In genomic region chr1:81327103-81327728, GRCh38 we compare ENCODE assay signal across 23 cellular contexts.
DNase-seq lines count a peak whose midpoint lies in the region; ATAC-seq, FAIRE-seq and TF ChIP-seq lines count a peak whose summit lies in the region.
"Had no signal": no experiment of that assay in that cellular context is flagged by ENCODE, and none has a peak within 500 bp of the region (broad histone marks: within the 10 kb centered on the region; RNA-seq: fewer than 3 reads in every experiment).

No MANE protein-coding gene starts in this region.

- no peak overlapping the region for H4K5ac ChIP-seq in H1 (ENCODE audit: insufficient read length, low read depth, low read length)

- H3K36me3 ChIP-seq in HEK293 (ENCODE audit: control insufficient read depth in 2 of 2, insufficient read depth in 1 of 2, low read length in 2 of 2): no peaks in the 10 kb centered on the region
- no peaks in the 10 kb centered on the region for H3K36me3 ChIP-seq in H1 (ENCODE audit: control insufficient read depth in 2 of 4, insufficient read depth in 4 of 4, low read length in 3 of 4)
- no peaks in the 10 kb centered on the region for H3K36me3 ChIP-seq in neural progenitor cell
- H3K36me3 ChIP-seq: BE2C had no signal

- H3K4me1 ChIP-seq in HEK293 (ENCODE audit: control insufficient read depth, insufficient read depth, low read length): peaks cover 5% of the 10 kb centered on the region
- H3K4me1 ChIP-seq in H1 (replicated peaks in 1 of 4; ENCODE audit: control insufficient read depth in 3 of 4, insufficient read depth in 4 of 4, low read length in 3 of 4): peaks cover 0 to 6% (median 0%) of the 10 kb centered on the region in 4 experiments; a peak in 1 of 7 replicates
- H3K4me1 ChIP-seq in neural progenitor cell: peaks cover 44% of the 10 kb centered on the region
- H3K4me1 ChIP-seq: BE2C had no signal

- H3F3A ChIP-seq in neural progenitor cell (ENCODE audit: low read depth): peaks cover 31% of the 10 kb centered on the region

- H3K4me2 ChIP-seq in H1 (ENCODE audit: insufficient read depth in 1 of 2, low read depth in 2 of 2, low read length in 2 of 2) (no peak overlapping the region), neural progenitor cell (peak overlapping the region; percentile 49)

- H3K79me1 ChIP-seq in H1 (ENCODE audit: low read depth, low read length): no peaks in the 10 kb centered on the region

- H3K27ac Mint-ChIP-seq in neural progenitor cell: peak overlapping the region; percentile 43
- no peak overlapping the region for H3K27ac Mint-ChIP-seq in stimulated activated naive CD8-positive, alpha-beta T cell treated with anti-CD3 and anti-CD28 coated beads, Interleukin-15, amount 100 ng/mL, for 72 hours
- H3K27ac Mint-ChIP-seq: CD4-positive, CD25-positive, alpha-beta regulatory T cell; CD8-positive, alpha-beta memory T cell had no signal

- no peaks in the 10 kb centered on the region for H3K27me3 ChIP-seq in H1 (replicated peaks in 1 of 4; ENCODE audit: control insufficient read depth in 3 of 4, extremely low read depth in 1 of 4, insufficient read depth in 3 of 4, low read length in 3 of 4)
- H3K27me3 ChIP-seq in neural progenitor cell: no peaks in the 10 kb centered on the region
- H3K27me3 ChIP-seq: BE2C had no signal

- POLR2A ChIA-PET in HEK293 (lab: Yijun Ruan, JAX): no interaction called here
- POLR2A ChIA-PET in H1 (lab: Charles Lee; ENCODE audit: partially characterized antibody): no interaction called here

- H4K20me1 ChIP-seq in H1 (replicated peaks in 1 of 2; ENCODE audit: control insufficient read depth in 1 of 2, insufficient read depth in 2 of 2, low read length in 2 of 2): no peaks in the 10 kb centered on the region
- H4K20me1 ChIP-seq in neural progenitor cell (ENCODE audit: low read depth): no peaks in the 10 kb centered on the region

- H3K23ac ChIP-seq in H1 (ENCODE audit: insufficient read length): no peak overlapping the region

- H3K4me3 Mint-ChIP-seq in neural progenitor cell: no peak overlapping the region
- no peak overlapping the region for H3K4me3 Mint-ChIP-seq in stimulated activated naive CD8-positive, alpha-beta T cell treated with anti-CD3 and anti-CD28 coated beads, Interleukin-15, amount 100 ng/mL, for 72 hours
- H3K4me3 Mint-ChIP-seq: CD4-positive, CD25-positive, alpha-beta regulatory T cell; CD8-positive, alpha-beta memory T cell had no signal

- no peak overlapping the region for H2BK5ac ChIP-seq in H1 (ENCODE audit: low read depth, low read length)

- H3K27ac ChIP-seq in HEK293 (ENCODE audit: extremely low read depth, low read depth, low read length) (no peak overlapping the region), H1 (ENCODE audit: low read depth, low read length) (no peak overlapping the region), neural progenitor cell (no peak overlapping the region), substantia nigra (ENCODE audit: low read depth, low read length, poor library complexity, severe bottlenecking) (no peak overlapping the region)
- H3K27ac ChIP-seq: GM23248 had no signal

- H2AFZ ChIP-seq in H1 (ENCODE audit: low read length) (no peak overlapping the region), neural progenitor cell (replicated peaks) (no peak overlapping the region)
- H2AFZ ChIP-seq: GM23248 had no signal

- H3K56ac ChIP-seq in H1 (replicated peaks; ENCODE audit: insufficient read length, low read depth, low read length): no peak overlapping the region

- H4K91ac ChIP-seq in H1 (replicated peaks; ENCODE audit: insufficient read length, low read length): no peak overlapping the region

- H3K27me3 Mint-ChIP-seq in neural progenitor cell (ENCODE audit: insufficient read depth, low read depth): no peaks in the 10 kb centered on the region
- no peaks in the 10 kb centered on the region for H3K27me3 Mint-ChIP-seq in stimulated activated naive CD8-positive, alpha-beta T cell treated with anti-CD3 and anti-CD28 coated beads, Interleukin-15, amount 100 ng/mL, for 72 hours
- H3K27me3 Mint-ChIP-seq: CD4-positive, CD25-positive, alpha-beta regulatory T cell; CD8-positive, alpha-beta memory T cell had no signal

- H2AK5ac ChIP-seq in H1 (ENCODE audit: low read depth, low read length): no peak overlapping the region

- CTCF ChIA-PET in HEK293 (lab: Yijun Ruan, JAX): no interaction called here
- CTCF ChIA-PET in H1 (lab: Charles Lee; ENCODE audit: partially characterized antibody): interaction anchor here (0.6 kb wide), 1 partner anchor 229 kb away, joined by 3 read pairs; no protein-coding TSS in a partner anchor

- no peaks in the 10 kb centered on the region for H3K9me3 Mint-ChIP-seq in neural progenitor cell
- H3K9me3 Mint-ChIP-seq in stimulated activated naive CD8-positive, alpha-beta T cell treated with anti-CD3 and anti-CD28 coated beads, Interleukin-15, amount 100 ng/mL, for 72 hours: peaks cover 0 to 5% of the 10 kb centered on the region in 2 donors

- no peak for ATAC-seq in stimulated activated naive CD8-positive, alpha-beta T cell treated with anti-CD3 and anti-CD28 coated beads, Interleukin-15, amount 100 ng/mL, for 72 hours
- ATAC-seq: HCT116 had no signal

- no peak for TF ChIP-seq EP300 in H1 (IDR thresholded peaks at IDR 0.05; ENCODE audit: borderline replicate concordance in 1 of 2, low read depth in 2 of 2, low read length in 2 of 2)

- H3K79me2 ChIP-seq in H1 (ENCODE audit: control insufficient read depth in 1 of 2, insufficient read depth in 2 of 2, low read length in 2 of 2) (no peaks in the 10 kb centered on the region), neural progenitor cell (ENCODE audit: low read depth) (no peaks in the 10 kb centered on the region)

- H3K4me3 ChIP-seq in HEK293 (ENCODE audit: low read depth, low read length): no peak overlapping the region
- H3K4me3 ChIP-seq in H1 (ENCODE audit: extremely low read depth in 1 of 4, insufficient read depth in 2 of 4, low read depth in 3 of 4, low read length in 4 of 4): no peak overlapping the region
- H3K4me3 ChIP-seq in neural progenitor cell: no peak overlapping the region
- H3K4me3 ChIP-seq: GM23248 had no signal

- TF ChIP-seq POLR2A in H54 (IDR thresholded peaks at IDR 0.05; ENCODE audit: low read depth, low read length): no peak
- no peak for TF ChIP-seq POLR2A in H1 (IDR thresholded peaks at IDR 0.05; ENCODE audit: control extremely low read depth in 1 of 2, low read depth in 2 of 2, low read length in 2 of 2)

- WGBS in H1 (ENCODE audit: extremely low coverage in 1 of 2, insufficient coverage in 1 of 2, insufficient read length in 1 of 2, insufficient replicate concordance in 2 of 2, low coverage in 1 of 2, low lambda C conversion rate in 2 of 2, missing lambda C conversion rate in 1 of 2), 2 experiments: 83% methylated on average over 6 of the region's 6 CpGs; no CpG with 5 or more reads in 1 of the 2 experiments

- no peak overlapping the region; the same call in 1 of the 2 replicates for H2BK12ac ChIP-seq in H1 (ENCODE audit: low read depth, low read length)

- H3K4me1 Mint-ChIP-seq in neural progenitor cell: peaks cover 50% of the 10 kb centered on the region
- no peaks in the 10 kb centered on the region for H3K4me1 Mint-ChIP-seq in stimulated activated naive CD8-positive, alpha-beta T cell treated with anti-CD3 and anti-CD28 coated beads, Interleukin-15, amount 100 ng/mL, for 72 hours
- H3K4me1 Mint-ChIP-seq: CD8-positive, alpha-beta memory T cell had no signal

- TF ChIP-seq RAD21 in H1 (IDR thresholded peaks at IDR 0.05 in 1 of 2, conservative IDR thresholded peaks at IDR 0.05 in 1 of 2; ENCODE audit: low read depth in 2 of 2, low read length in 2 of 2): no peak

- no peak overlapping the region for H3K14ac ChIP-seq in H1 (ENCODE audit: insufficient read length)

- H2BK15ac ChIP-seq in H1 (ENCODE audit: low read length): no peak overlapping the region

- no peak for DNase-seq in H54 (ENCODE audit: insufficient read length, low spot score)
- DNase-seq in H1 (ENCODE audit: low read depth in 1 of 2, low spot score in 2 of 2): no peak
- no peak for DNase-seq in neural progenitor cell (ENCODE audit: low spot score)
- DNase-seq in substantia nigra (lab: John Stamatoyannopoulos, UW): no peak
- no peak for DNase-seq in stimulated activated naive CD8-positive, alpha-beta T cell treated with anti-CD3 and anti-CD28 coated beads, Interleukin-15, amount 100 ng/mL, for 72 hours
- DNase-seq: ACHN; BE2C; C1 segment of cervical spinal cord; CD4-positive, CD25-positive, alpha-beta regulatory T cell; CD8-positive, alpha-beta memory T cell; COR-L47; DMS 273 treated with DMSO at 0.1 percent for 48 hours; DMS53; GM23248; H7; IMR-90 had no signal

- H2BK120ac ChIP-seq in H1 (replicated peaks; ENCODE audit: low read depth, low read length): no peak overlapping the region

- H2BK20ac ChIP-seq in H1 (ENCODE audit: low read length): 0 out of 2 replicates have a peak overlapping the region, but pooled peaks have one; percentile 26

- no peak overlapping the region for H4K8ac ChIP-seq in H1 (ENCODE audit: extremely low read depth, insufficient read depth, low read length)

- H3K9me3 ChIP-seq in HEK293 (ENCODE audit: control insufficient read depth, insufficient read depth, low read depth, low read length) (no peaks in the 10 kb centered on the region), H1 (ENCODE audit: insufficient read depth in 2 of 2, low read depth in 1 of 2, low read length in 1 of 2) (no peaks in the 10 kb centered on the region), neural progenitor cell (ENCODE audit: low read depth) (no peaks in the 10 kb centered on the region)
- H3K9me3 ChIP-seq: BE2C had no signal

- TF ChIP-seq CTCF in HEK293 (tag by site-specific recombination; IDR thresholded peaks at IDR 0.05) (no peak), H1 (IDR thresholded peaks at IDR 0.05; ENCODE audit: control extremely low read depth in 1 of 3, insufficient read depth in 1 of 3, low read depth in 1 of 3, low read length in 3 of 3) (no peak), neural progenitor cell (IDR thresholded peaks at IDR 0.05) (no peak)

- FAIRE-seq in H54 (lab: Jason Lieb, UNC) (peak; percentile 30), H1 (lab: Jason Lieb, UNC) (no peak)
- FAIRE-seq: A204.1, G401.6, GM12891, GM19239, HTR-8/SVneo had no signal

- H3K9ac ChIP-seq in H1 (replicated peaks in 1 of 4; ENCODE audit: extremely low read depth in 1 of 4, low read depth in 3 of 4, low read length in 3 of 4) (no peak overlapping the region), neural progenitor cell (no peak overlapping the region)
- H3K9ac ChIP-seq: GM23248 had no signal

- H3K4ac ChIP-seq in H1 (replicated peaks; ENCODE audit: insufficient read length, low read depth, low read length): no peak overlapping the region

- H3K18ac ChIP-seq in H1 (ENCODE audit: extremely low read depth, low read length): no peak overlapping the region

- H3K23me2 ChIP-seq in H1 (ENCODE audit: low read depth, low read length): no peaks in the 10 kb centered on the region

- H3K36me3 Mint-ChIP-seq in neural progenitor cell: peaks cover 2% of the 10 kb centered on the region
- H3K36me3 Mint-ChIP-seq: CD4-positive, CD25-positive, alpha-beta regulatory T cell; CD8-positive, alpha-beta memory T cell had no signal

TF ChIP-seq in HEK293, 187 proteins besides CTCF, POLR2A, EP300 and RAD21 (continues in another document):
- no peak for TF ChIP-seq ZNF658 (tag by site-specific recombination; IDR thresholded peaks at IDR 0.05)

TF ChIP-seq in H1, 55 proteins besides CTCF, POLR2A, EP300 and RAD21 (continues in another document):
- TF ChIP-seq CREB1 (IDR thresholded peaks at IDR 0.05) (no peak), RNF2 (IDR thresholded peaks at IDR 0.05; ENCODE audit: borderline replicate concordance, low read depth, low read length, missing control alignments, poor library complexity, severe bottlenecking) (no peak)
